Comparison of ENCODE assay signal across 22 cellular contexts in the genomic region with DNA sequence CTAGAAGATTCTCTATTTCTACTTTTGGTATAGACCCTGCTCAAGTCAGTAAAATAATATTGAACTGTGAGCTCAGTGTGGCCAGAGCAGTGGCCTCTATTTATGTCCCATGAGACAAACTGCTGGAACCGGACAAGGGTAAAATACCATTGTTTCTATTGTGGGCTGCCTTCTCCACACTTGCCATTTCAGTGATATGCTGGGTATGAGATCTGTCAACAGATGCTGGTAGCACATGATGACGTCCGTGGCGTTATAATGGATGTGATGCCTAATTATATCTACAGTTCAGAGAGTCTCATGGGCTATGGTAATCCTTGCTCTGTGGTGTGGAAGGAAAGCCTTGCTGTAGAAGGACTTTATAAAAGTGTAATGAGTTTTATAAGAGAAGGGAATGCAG. TPM values are rescaled to one million over a fixed set of nuclear protein-coding genes. Genes with fewer than 3 reads are reported as not detected.
DNase-seq lines count a peak whose midpoint lies in the region; ATAC-seq, FAIRE-seq and TF ChIP-seq lines count a peak whose summit lies in the region.
"Had no signal": no experiment of that assay in that cellular context is flagged by ENCODE, and none has a peak within 500 bp of the region (broad histone marks: within the 10 kb centered on the region; RNA-seq: fewer than 3 reads in every experiment).

No MANE protein-coding gene starts in this region.

- no peaks in the 10 kb centered on the region for H3K36me3 Mint-ChIP-seq in nephron (ENCODE audit: low read depth)

- peak overlapping the region; percentile 7 to 70 for H3K27ac ChIP-seq in coronary artery
- H3K27ac ChIP-seq: BLaER1 treated with 17β-estradiol and CSF1 and Interleukin-3, amounts not matched to agents 10 nM and 100 nM had no signal

- peaks cover 47% of the 10 kb centered on the region for H3K4me1 Mint-ChIP-seq in nephron

- DNase-seq in coronary artery (ENCODE audit: low spot score), result no peak
- no peak for DNase-seq in left cardiac atrium
- DNase-seq in GM12891 (ENCODE audit: insufficient read length, low spot score), result no peak
- DNase-seq in GM19238 (ENCODE audit: insufficient read length, low spot score), result no peak
- no peak for DNase-seq in BE2C
- no peak for DNase-seq in GM03348 (ENCODE audit: low spot score)
- DNase-seq: ACHN; Calu3; CD8-positive, alpha-beta memory T cell; DMS153; NCI-H1105; NCI-H2081; NCI-H2171; NCI-H446; NCI-H526; OCI-M1 had no signal

- H3K9me3 Mint-ChIP-seq in nephron, result peaks cover 10% of the 10 kb centered on the region

- peaks cover 53% of the 10 kb centered on the region for H3K27me3 Mint-ChIP-seq in nephron (ENCODE audit: low read depth)

- H3K9me3 ChIP-seq in BE2C, result peaks cover 9% of the 10 kb centered on the region; the same call in 1 of the 2 replicates

- H3K4me1 ChIP-seq in BE2C, result no peaks in the 10 kb centered on the region; the same call in 1 of the 2 replicates
- H3K4me1 ChIP-seq: BLaER1 treated with 17β-estradiol and CSF1 and Interleukin-3, amounts not matched to agents 10 nM and 100 nM had no signal

- TF ChIP-seq CTCF in coronary artery (IDR thresholded peaks at IDR 0.05), result no peak
- TF ChIP-seq CTCF in nephron (IDR thresholded peaks at IDR 0.05; ENCODE audit: unreplicated experiment in 3 of 3), result no peak
- no peak for TF ChIP-seq CTCF in BE2C (IDR thresholded peaks at IDR 0.05; ENCODE audit: low read depth, low read length)

- ATAC-seq in left cardiac atrium, result peak; percentile 46 to 53

- H3K4me3 ChIP-seq in coronary artery (peak overlapping the region; percentile 94), BE2C (ENCODE audit: low read depth, low read length) (no peak overlapping the region)
- H3K4me3 ChIP-seq: BLaER1 treated with 17β-estradiol and CSF1 and Interleukin-3, amounts not matched to agents 10 nM and 100 nM had no signal

- H3K4me3 Mint-ChIP-seq in nephron, result peak overlapping the region; percentile 61 to 88 (median 86)
- H3K4me3 Mint-ChIP-seq: IgD-negative memory B cell had no signal

- intact Hi-C loops in left cardiac atrium (cut with DNase I), result no loop called here

- TF ChIP-seq POLR2A in GM12891 (IDR thresholded peaks at IDR 0.05; ENCODE audit: low read depth, low read length), result no peak

- no peaks in the 10 kb centered on the region for H3K36me3 ChIP-seq in BE2C
- H3K36me3 ChIP-seq: BLaER1 treated with 17β-estradiol and CSF1 and Interleukin-3, amounts not matched to agents 10 nM and 100 nM had no signal

- FAIRE-seq in GM12891 (lab: Jason Lieb, UNC), result no peak
- FAIRE-seq: GM19239, H1, RCC 7860 had no signal

- H3K27me3 ChIP-seq in BE2C, result peaks cover 21% of the 10 kb centered on the region
- H3K27me3 ChIP-seq: BLaER1 treated with 17β-estradiol and CSF1 and Interleukin-3, amounts not matched to agents 10 nM and 100 nM had no signal

- peak overlapping the region in 1 of 3 experiments; percentile 30 for H3K27ac Mint-ChIP-seq in nephron
- H3K27ac Mint-ChIP-seq: CD8-positive, alpha-beta memory T cell; IgD-negative memory B cell had no signal

TF ChIP-seq in GM12891, 5 proteins besides CTCF, POLR2A, EP300 and RAD21:
- TF ChIP-seq TAF1 (IDR thresholded peaks at IDR 0.05; ENCODE audit: low read depth, low read length), result no peak
- no peak for TF ChIP-seq POLR2AphosphoS5 (IDR thresholded peaks at IDR 0.05; ENCODE audit: low read depth, low read length)
- no peak for TF ChIP-seq SPI1 (IDR thresholded peaks at IDR 0.05; ENCODE audit: low read depth, low read length)
- no peak for TF ChIP-seq POU2F2 (IDR thresholded peaks at IDR 0.05; ENCODE audit: low read depth, low read length)

RNA-seq across cellular contexts. Expression of a gene that starts 2.4 kb away (rescaled TPM):
- total RNA-seq in left cardiac atrium, result 1,000 to 10,000 TPM; 1,411 to 1,679 TPM
- not detected for polyA plus RNA-seq in GM12891 (2012; ENCODE audit: low read depth, missing spikeins)
- polyA plus RNA-seq in BE2C (2012; ENCODE audit: insufficient read depth, insufficient read length, low read depth), result 1.1 TPM
- total RNA-seq: Calu3; CD8-positive, alpha-beta memory T cell had no signal
- polyA plus RNA-seq: CD8-positive, alpha-beta memory T cell; IgD-negative memory B cell had no signal
